8 cellular contexts compared by ENCODE assay signal in genomic region chr6:16964553-16965499, GRCh38.
DNase-seq lines count a peak whose midpoint lies in the region; ATAC-seq and TF ChIP-seq lines count a peak whose summit lies in the region.

No MANE protein-coding gene starts in this region.

- H3K4me1 ChIP-seq in Caco-2 (no peaks in the 10 kb centered on the region), osteoblast (ENCODE audit: insufficient read depth, low read length) (peaks cover 29% of the 10 kb centered on the region), thoracic aorta (ENCODE audit: control insufficient read depth in 1 of 2, low read depth in 2 of 2) (peaks cover 3 to 8% of the 10 kb centered on the region in 2 donors)

- CTCF ChIA-PET in Caco-2 (lab: Charles Lee): interaction anchor here (0.7 to 1.6 kb wide), 2 partner anchors 21 to 121 kb away, joined by 3 to 4 read pairs; no protein-coding TSS in a partner anchor

- no peaks in the 10 kb centered on the region for H3K9me3 Mint-ChIP-seq in Caco-2 (ENCODE audit: unreplicated experiment)

- H3K36me3 ChIP-seq in Caco-2 (ENCODE audit: control insufficient read depth, insufficient read depth, low read length) (no peaks in the 10 kb centered on the region), osteoblast (ENCODE audit: insufficient read depth, low read length) (no peaks in the 10 kb centered on the region), thoracic aorta (no peaks in the 10 kb centered on the region)

- no peaks in the 10 kb centered on the region; the same call in none of the 2 replicates for H3K27me3 ChIP-seq in Caco-2 (replicated peaks; ENCODE audit: control insufficient read depth, insufficient read depth, low read length)
- H3K27me3 ChIP-seq in osteoblast (ENCODE audit: insufficient read depth, low read length): no peaks in the 10 kb centered on the region
- H3K27me3 ChIP-seq in thoracic aorta (replicated peaks; ENCODE audit: insufficient read depth): no peaks in the 10 kb centered on the region

- H3K4me1 Mint-ChIP-seq in Caco-2 (ENCODE audit: low read depth, unreplicated experiment): peaks cover 7% of the 10 kb centered on the region

- TF ChIP-seq CTCF in Caco-2 (IDR thresholded peaks at IDR 0.05; ENCODE audit: insufficient read depth in 1 of 2, low read depth in 1 of 2, low read length in 1 of 2, severe bottlenecking in 1 of 2, unreplicated experiment in 1 of 2) (peak; percentile 65 to 88), osteoblast (IDR thresholded peaks at IDR 0.05; ENCODE audit: extremely low read depth, low read depth, low read length) (peak; percentile 94), thoracic aorta (IDR thresholded peaks at IDR 0.05) (peak; percentile 81)

- H2AFZ ChIP-seq in osteoblast (ENCODE audit: low read length): peak overlapping the region; percentile 52

- no peaks in the 10 kb centered on the region for H3K36me3 Mint-ChIP-seq in Caco-2 (ENCODE audit: insufficient read depth, unreplicated experiment)

- H3K27ac ChIP-seq in osteoblast (ENCODE audit: low read depth, low read length) (no peak overlapping the region), thoracic aorta (no peak overlapping the region)

- no peaks in the 10 kb centered on the region for H4K20me1 ChIP-seq in osteoblast (ENCODE audit: insufficient read depth, low read length)

- no peaks in the 10 kb centered on the region for H3K79me2 ChIP-seq in osteoblast (ENCODE audit: insufficient read depth, low read length)

- POLR2A ChIA-PET in Caco-2 (lab: Charles Lee): no interaction called here

- H3K27me3 Mint-ChIP-seq in Caco-2 (ENCODE audit: insufficient read depth, unreplicated experiment): peaks cover 18% of the 10 kb centered on the region

- ATAC-seq in GM21367 (IDR thresholded peaks at IDR 0.05; ENCODE audit: unreplicated experiment) (peak; percentile 78), thoracic aorta (ENCODE audit: insufficient number of reproducible peaks, low FRiP score, low read depth) (peak; percentile 78)

- peak overlapping the region; percentile 71 for H3K4me2 ChIP-seq in osteoblast (ENCODE audit: insufficient read depth, low read length)

- H3K4me3 ChIP-seq in Caco-2 (ENCODE audit: low read depth, low read length) (no peak overlapping the region), osteoblast (ENCODE audit: insufficient read depth, low read length) (peak overlapping the region; percentile 46), thoracic aorta (peak overlapping the region; percentile 49)

- peak; percentile 86 for TF ChIP-seq RAD21 in Ishikawa (IDR thresholded peaks at IDR 0.05; ENCODE audit: low read depth)

- BruUV-seq in Caco-2 (replicated peaks; lab: Mats Ljungman, UMichigan): no TSS peak

- no peaks in the 10 kb centered on the region for H3K9me3 ChIP-seq in Caco-2
- no peaks in the 10 kb centered on the region for H3K9me3 ChIP-seq in osteoblast (ENCODE audit: low read depth, low read length)
- no peaks in the 10 kb centered on the region for H3K9me3 ChIP-seq in thoracic aorta

- TF ChIP-seq EP300 in Ishikawa (IDR thresholded peaks at IDR 0.05; ENCODE audit: borderline replicate concordance): no peak

- intact Hi-C loops in Caco-2 (cut with micrococcal nuclease; ENCODE audit: unreplicated experiment): loop anchor here (2.0 to 5.0 kb wide), 2 partner anchors 202 to 453 kb away; no protein-coding TSS in a partner anchor

- no peak overlapping the region for H3K27ac Mint-ChIP-seq in Caco-2 (ENCODE audit: unreplicated experiment)

- H3K4me3 Mint-ChIP-seq in Caco-2 (ENCODE audit: unreplicated experiment): no peak overlapping the region

- DNase-seq in Caco-2 (peak; percentile 68 to 75), SHP77 (lab: John Stamatoyannopoulos, UW) (peak; percentile 19 to 48), foreskin melanocyte (peak; percentile 63), osteoblast (ENCODE audit: insufficient read length, low spot score, missing footprints) (peak; percentile 84), thoracic aorta (ENCODE audit: low spot score) (peak; percentile 16)
- peak; percentile 86 for DNase-seq in activated effector memory CD4-positive, alpha-beta T cell treated with anti-CD3 and anti-CD28 coated beads, Interleukin-2, amount 50 U/mL, for 16 hours

TF ChIP-seq in Ishikawa, 13 proteins besides CTCF, POLR2A, EP300 and RAD21:
- TF ChIP-seq CREB1 (IDR thresholded peaks at IDR 0.05; ENCODE audit: low read depth) (no peak), ZBTB7A (IDR thresholded peaks at IDR 0.05; ENCODE audit: low read depth) (no peak), MAX (IDR thresholded peaks at IDR 0.05) (no peak), TCF12 (IDR thresholded peaks at IDR 0.05; ENCODE audit: low read depth) (no peak), EGR1 (IDR thresholded peaks at IDR 0.05) (no peak), CEBPB (IDR thresholded peaks at IDR 0.05) (no peak), USF1 (IDR thresholded peaks at IDR 0.05) (no peak), YY1 (IDR thresholded peaks at IDR 0.05; ENCODE audit: low read depth) (no peak), NFIC (IDR thresholded peaks at IDR 0.05) (no peak), TAF1 (IDR thresholded peaks at IDR 0.05; ENCODE audit: low read depth) (no peak), REST (IDR thresholded peaks at IDR 0.05; ENCODE audit: low read depth) (no peak), FOXM1 (IDR thresholded peaks at IDR 0.05; ENCODE audit: borderline replicate concordance, low read depth) (no peak), TEAD4 (IDR thresholded peaks at IDR 0.05) (no peak)

Comparison
In these comparisons a context has a peak if more than half of its experiments do, and no peak if none do; other contexts are left out.
1. DNase-seq: peak in every context shown above with its lines; median percentile 86 in activated effector memory CD4-positive, alpha-beta T cell treated with anti-CD3 and anti-CD28 coated beads, Interleukin-2, amount 50 U/mL, for 16 hours; 84 in osteoblast; 72 in Caco-2; 63 in foreskin melanocyte; 34 in SHP77; 16 in thoracic aorta.